Comparison of ENCODE assay signal across 8 cellular contexts in genomic region chr16:69187891-69188451, GRCh38. TPM values are rescaled to one million over a fixed set of nuclear protein-coding genes. Genes with fewer than 3 reads are reported as not detected.
DNase-seq lines count a peak whose midpoint lies in the region; ATAC-seq and TF ChIP-seq lines count a peak whose summit lies in the region.

No MANE protein-coding gene starts in this region.

- H3K27me3 ChIP-seq in DOHH2 (ENCODE audit: control insufficient read depth, low read length), result no peaks in the 10 kb centered on the region

- DNase-seq in KBM-7, result peak; percentile 28
- DNase-seq in choroid plexus epithelial cell (ENCODE audit: low read depth), result no peak
- peak; percentile 57 for DNase-seq in left lobe of liver (ENCODE audit: low spot score)
- peak; percentile 35 for DNase-seq in stimulated activated CD4-positive, alpha-beta T cell treated with anti-CD3 and anti-CD28 coated beads, Interleukin-4, amount 100 ng/mL, for 24 hours

- ATAC-seq in left lobe of liver, result peak; percentile 46
- no peak for ATAC-seq in HG03460 (IDR thresholded peaks at IDR 0.05; ENCODE audit: unreplicated experiment)
- ATAC-seq in GM18909 (IDR thresholded peaks at IDR 0.05; ENCODE audit: poor library complexity, unreplicated experiment), result no peak

- H4K20me1 ChIP-seq in DOHH2 (ENCODE audit: control insufficient read depth, insufficient read depth, low read depth, low read length), result peaks cover 9% of the 10 kb centered on the region; the same call in 1 of the 2 replicates

- H3K4me3 ChIP-seq in DOHH2 (ENCODE audit: low read length), result peak overlapping the region; percentile 81
- H3K4me3 ChIP-seq in choroid plexus epithelial cell (ENCODE audit: low read depth, low read length), result peak overlapping the region; percentile 86

- 0 out of 2 replicates have a peak overlapping the region, but pooled peaks have one; percentile 6 for H3K27ac ChIP-seq in DOHH2 (ENCODE audit: low read depth, low read length)
- peak overlapping the region; percentile 87 for H3K27ac ChIP-seq in VCaP

- peak overlapping the region; percentile 76 for H3K4me2 ChIP-seq in DOHH2 (ENCODE audit: low read length)

- H3K9me3 ChIP-seq in DOHH2 (ENCODE audit: control insufficient read depth, insufficient read depth, low read length), result no peaks in the 10 kb centered on the region

- H3K4me1 ChIP-seq in DOHH2 (ENCODE audit: control insufficient read depth, low read length), result peaks cover 35% of the 10 kb centered on the region

- peaks cover 50% of the 10 kb centered on the region for H3K79me2 ChIP-seq in DOHH2 (ENCODE audit: control insufficient read depth, low read length)

- TF ChIP-seq CTCF in DOHH2 (IDR thresholded peaks at IDR 0.05; ENCODE audit: low read depth, low read length, poor library complexity, severe bottlenecking) (no peak), VCaP (conservative IDR thresholded peaks at IDR 0.05) (no peak), choroid plexus epithelial cell (conservative IDR thresholded peaks at IDR 0.05; ENCODE audit: low read depth, low read length) (no peak)

- H3K36me3 ChIP-seq in DOHH2 (ENCODE audit: control insufficient read depth, low read length), result no peaks in the 10 kb centered on the region

- in situ Hi-C loops in KBM-7 (cut with MboI; ENCODE audit: low pct_unique_long_range_greater_than_20kb, low sequenced_read_pairs), result no loop called here

- no peaks in the 10 kb centered on the region for H3K9me2 ChIP-seq in DOHH2 (replicated peaks; ENCODE audit: control insufficient read depth, low read length)

- H3F3A ChIP-seq in DOHH2 (ENCODE audit: control insufficient read depth, insufficient read depth), result peaks cover 8% of the 10 kb centered on the region

RNA-seq across cellular contexts. Expression of gene SNTB2, which starts 1.0 kb away (rescaled TPM):
- total RNA-seq in left lobe of liver, result 11.6 TPM

RNA-seq across cellular contexts. Expression of gene UTP4, which starts 55.5 kb away (rescaled TPM):
- 17.6 TPM for total RNA-seq in left lobe of liver

RNA-seq across cellular contexts. Expression of gene CHTF8, which starts 55.6 kb away (rescaled TPM):
- 59.1 TPM for total RNA-seq in left lobe of liver
